ENCODE assay signal across 1 cellular context in genomic region chrX:120549483-120550452, GRCh38.
TF ChIP-seq lines count a peak whose summit lies in the region.

No MANE protein-coding gene starts in this region.

TF ChIP-seq in HEK293, 187 proteins besides CTCF, POLR2A, EP300 and RAD21 (continued from another document):
- TF ChIP-seq ZNF548 (tag by site-specific recombination; IDR thresholded peaks at IDR 0.05), result no peak
- TF ChIP-seq ZNF629 (tag by site-specific recombination; IDR thresholded peaks at IDR 0.05), result peak; percentile 72
- peak; percentile 72 for TF ChIP-seq SP7 (tag by site-specific recombination; IDR thresholded peaks at IDR 0.05)
